In the genomic region with DNA sequence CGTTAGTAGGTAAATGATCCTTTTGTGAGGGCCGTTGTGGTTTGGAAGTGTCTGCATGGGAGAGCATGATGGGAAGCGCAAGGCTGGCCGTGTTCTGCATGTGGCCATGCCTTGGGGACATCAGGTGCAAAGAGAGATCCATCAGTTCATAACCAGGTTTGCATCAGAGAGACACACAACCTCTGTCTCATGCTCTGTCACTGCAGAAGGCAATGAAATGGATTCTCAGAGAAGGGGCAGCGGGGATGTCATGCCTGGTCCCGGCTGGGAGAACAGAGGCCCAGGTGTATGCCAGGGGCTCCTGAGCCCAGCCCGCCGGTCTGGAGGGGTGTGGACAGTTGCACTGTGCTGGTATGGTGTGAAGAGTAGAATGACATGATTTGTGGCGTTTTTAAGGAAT, we compare ENCODE assay signal across 16 cellular contexts.
DNase-seq lines count a peak whose midpoint lies in the region; ATAC-seq, FAIRE-seq and TF ChIP-seq lines count a peak whose summit lies in the region.
"Had no signal": no experiment of that assay in that cellular context is flagged by ENCODE, and none has a peak within 500 bp of the region (broad histone marks: within the 10 kb centered on the region; RNA-seq: fewer than 3 reads in every experiment).

No MANE protein-coding gene starts in this region.

- H3K27ac Mint-ChIP-seq in activated naive CD4-positive, alpha-beta T cell treated with anti-CD3 and anti-CD28 coated beads, Interleukin-2, amount 10 ng/mL, durations not matched to agents 7 days and 5 days: no peak overlapping the region
- no peak overlapping the region for H3K27ac Mint-ChIP-seq in activated naive CD4-positive, alpha-beta T cell treated with anti-CD3 and anti-CD28 coated beads, Interleukin-2, amount 50 U/mL, for 72 hours

- H3K4me3 Mint-ChIP-seq in activated naive CD4-positive, alpha-beta T cell treated with anti-CD3 and anti-CD28 coated beads, Interleukin-2, amount 10 ng/mL, durations not matched to agents 7 days and 5 days: no peak overlapping the region
- H3K4me3 Mint-ChIP-seq: CD14-positive monocyte; CD4-positive, alpha-beta memory T cell had no signal

- intact Hi-C loops in sciatic nerve (cut with DNase I): no loop called here

- no peaks in the 10 kb centered on the region for H3K4me1 Mint-ChIP-seq in activated naive CD4-positive, alpha-beta T cell treated with anti-CD3 and anti-CD28 coated beads, Interleukin-2, amount 10 ng/mL, durations not matched to agents 7 days and 5 days
- H3K4me1 Mint-ChIP-seq: CD14-positive monocyte had no signal

- H3K9me3 Mint-ChIP-seq in activated naive CD4-positive, alpha-beta T cell treated with anti-CD3 and anti-CD28 coated beads, Interleukin-2, amount 10 ng/mL, durations not matched to agents 7 days and 5 days: no peaks in the 10 kb centered on the region
- H3K9me3 Mint-ChIP-seq in activated naive CD4-positive, alpha-beta T cell treated with anti-CD3 and anti-CD28 coated beads, Interleukin-2, amount 50 U/mL, for 72 hours: no peaks in the 10 kb centered on the region
- H3K9me3 Mint-ChIP-seq: CD4-positive, alpha-beta memory T cell had no signal

- H3K36me3 Mint-ChIP-seq in activated naive CD4-positive, alpha-beta T cell treated with anti-CD3 and anti-CD28 coated beads, Interleukin-2, amount 10 ng/mL, durations not matched to agents 7 days and 5 days: no peaks in the 10 kb centered on the region
- no peaks in the 10 kb centered on the region for H3K36me3 Mint-ChIP-seq in activated naive CD4-positive, alpha-beta T cell treated with anti-CD3 and anti-CD28 coated beads, Interleukin-2, amount 50 U/mL, for 72 hours

- no peak for TF ChIP-seq POLR2A in GM12891 (IDR thresholded peaks at IDR 0.05; ENCODE audit: low read depth, low read length)

- no peaks in the 10 kb centered on the region for H3K27me3 Mint-ChIP-seq in activated naive CD4-positive, alpha-beta T cell treated with anti-CD3 and anti-CD28 coated beads, Interleukin-2, amount 10 ng/mL, durations not matched to agents 7 days and 5 days
- H3K27me3 Mint-ChIP-seq: CD4-positive, alpha-beta memory T cell had no signal

- no peak for FAIRE-seq in GM12891 (lab: Jason Lieb, UNC)
- FAIRE-seq: H54 had no signal

- no peak for ATAC-seq in activated naive CD4-positive, alpha-beta T cell treated with anti-CD3 and anti-CD28 coated beads, Interleukin-2, amount 50 U/mL, for 72 hours
- ATAC-seq in left lobe of liver: no peak
- no peak for ATAC-seq in sciatic nerve

- peak; percentile 3 for DNase-seq in activated naive CD4-positive, alpha-beta T cell treated with anti-CD3 and anti-CD28 coated beads, Interleukin-2, amount 10 ng/mL, durations not matched to agents 7 days and 5 days
- no peak for DNase-seq in activated naive CD4-positive, alpha-beta T cell treated with anti-CD3 and anti-CD28 coated beads, Interleukin-2, amount 50 U/mL, for 72 hours (ENCODE audit: low spot score in 2 of 2)
- peak; percentile 26 for DNase-seq in ecto neural progenitor cell (ENCODE audit: low spot score)
- peak; percentile 34 for DNase-seq in left lobe of liver (ENCODE audit: low spot score)
- peak; percentile 6 for DNase-seq in sciatic nerve (ENCODE audit: low spot score)
- no peak for DNase-seq in NCI-H187 (lab: John Stamatoyannopoulos, UW)
- DNase-seq in GM12891 (ENCODE audit: insufficient read length, low spot score): no peak
- DNase-seq in NCI-H82 treated with DMSO at 0.1 percent for 48 hours (lab: John Stamatoyannopoulos, UW; ENCODE audit: unreplicated experiment): no peak
- DNase-seq: 8988T; CD4-positive, alpha-beta memory T cell; DMS153; DMS79; GDM1; HCEC 1CT had no signal

- CTCF ChIA-PET in activated naive CD4-positive, alpha-beta T cell treated with anti-CD3 and anti-CD28 coated beads, Interleukin-2, amount 10 ng/mL, durations not matched to agents 7 days and 5 days (lab: Charles Lee): no interaction called here

TF ChIP-seq in GM12891, 5 proteins besides CTCF, POLR2A, EP300 and RAD21:
- TF ChIP-seq SPI1 (IDR thresholded peaks at IDR 0.05; ENCODE audit: low read depth, low read length) (no peak), TAF1 (IDR thresholded peaks at IDR 0.05; ENCODE audit: low read depth, low read length) (no peak), POLR2AphosphoS5 (IDR thresholded peaks at IDR 0.05; ENCODE audit: low read depth, low read length) (no peak), POU2F2 (IDR thresholded peaks at IDR 0.05; ENCODE audit: low read depth, low read length) (no peak), PAX5 (IDR thresholded peaks at IDR 0.05; ENCODE audit: insufficient read depth, low read length, severe bottlenecking) (no peak)

Comparison
In these comparisons a context has a peak if more than half of its experiments do, and no peak if none do; other contexts are left out.
1. DNase-seq: peak in activated naive CD4-positive, alpha-beta T cell treated with anti-CD3 and anti-CD28 coated beads, Interleukin-2, amount 10 ng/mL, durations not matched to agents 7 days and 5 days (single experiment), ecto neural progenitor cell (single experiment), left lobe of liver (single experiment) and sciatic nerve (single experiment); none in activated naive CD4-positive, alpha-beta T cell treated with anti-CD3 and anti-CD28 coated beads, Interleukin-2, amount 50 U/mL, for 72 hours (0 of 2), NCI-H187 (0 of 2), GM12891 (single experiment) and NCI-H82 treated with DMSO at 0.1 percent for 48 hours (single experiment).